Comparison of ENCODE assay signal across 8 cellular contexts in the genomic region with DNA sequence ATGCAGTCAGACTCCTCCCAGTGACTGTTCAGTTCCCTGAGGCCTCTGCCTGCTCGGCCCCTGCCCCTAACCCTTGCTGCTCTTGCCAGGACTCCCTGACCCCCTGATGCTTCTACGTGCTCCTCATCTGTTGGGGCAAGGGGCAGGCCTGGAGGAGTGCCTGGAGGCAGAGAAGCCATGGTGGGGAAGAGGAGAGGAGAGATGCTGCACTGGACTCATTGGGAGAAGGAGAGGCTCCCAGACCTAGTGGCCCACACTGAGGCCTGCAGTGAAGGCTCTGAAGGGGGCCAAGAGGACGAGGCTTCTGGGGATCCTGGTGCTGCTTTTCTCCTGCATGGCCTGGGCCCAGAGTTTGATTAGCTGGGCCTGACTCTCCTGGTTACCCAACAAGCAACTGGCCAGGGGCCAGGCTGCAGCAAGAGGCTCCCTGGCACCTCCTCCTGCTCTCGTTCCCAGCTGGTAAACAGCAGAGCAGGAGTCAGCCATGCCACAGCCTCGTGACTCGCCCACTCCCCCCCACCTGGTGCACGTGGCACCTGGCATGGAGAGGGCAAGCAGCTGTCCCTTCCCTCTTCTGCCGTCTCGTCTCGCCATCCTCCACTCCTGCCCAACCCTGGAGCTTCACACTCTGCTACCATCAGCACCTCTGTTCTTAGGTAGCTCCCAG. TPM values are rescaled to one million over a fixed set of nuclear protein-coding genes. Genes with fewer than 3 reads are reported as not detected.
A peak's percentile ranks its signal among the peaks of the same experiment; 100 is the strongest.
DNase-seq lines count a peak whose midpoint lies in the region; ATAC-seq and TF ChIP-seq lines count a peak whose summit lies in the region.
"Had no signal": no experiment of that assay in that cellular context is flagged by ENCODE, and none has a peak within 500 bp of the region (broad histone marks: within the 10 kb centered on the region; RNA-seq: fewer than 3 reads in every experiment).

No MANE protein-coding gene starts in this region.

- 29% methylated on average over 10 of the region's 10 CpGs for WGBS in GM23248 (ENCODE audit: low coverage in 1 of 2, low lambda C conversion rate in 2 of 2, missing lambda C conversion rate in 2 of 2), 2 experiments

- CTCF ChIA-PET in OCI-LY7 (lab: Charles Lee; ENCODE audit: unreplicated experiment): no interaction called here

- in situ Hi-C loops in GM23248 (cut with MboI): no loop called here

- H3K9me3 ChIP-seq in GM23248 (ENCODE audit: low read depth) (no peaks in the 10 kb centered on the region), OCI-LY7 (ENCODE audit: low read length) (no peaks in the 10 kb centered on the region), skeletal muscle tissue (ENCODE audit: control insufficient read depth in 3 of 3, low read length in 3 of 3) (no peaks in the 10 kb centered on the region)

- no peak overlapping the region for H2AFZ ChIP-seq in GM23248
- H2AFZ ChIP-seq in OCI-LY7 (ENCODE audit: low read length): 0 out of 2 replicates have a peak overlapping the region, but pooled peaks have one; percentile 5

- H3K4me3 ChIP-seq in GM23248 (no peak overlapping the region), OCI-LY7 (ENCODE audit: low read depth, low read length, poor library complexity, severe bottlenecking) (no peak overlapping the region), skeletal muscle tissue (ENCODE audit: low read length in 3 of 3) (peak overlapping the region; percentile 38 to 87 (median 85))

- H3K9me2 ChIP-seq in GM23248 (ENCODE audit: insufficient read depth) (no peaks in the 10 kb centered on the region), OCI-LY7 (ENCODE audit: insufficient read depth, low read length) (no peaks in the 10 kb centered on the region)

- POLR2A ChIA-PET in OCI-LY7 (lab: Charles Lee): no interaction called here

- H4K20me1 ChIP-seq in GM23248 (ENCODE audit: insufficient read depth) (no peaks in the 10 kb centered on the region), OCI-LY7 (ENCODE audit: insufficient read depth, low read length) (no peaks in the 10 kb centered on the region)

- ATAC-seq in GM18519 (IDR thresholded peaks at IDR 0.05; ENCODE audit: low FRiP score, unreplicated experiment): no peak
- no peak for ATAC-seq in GM21529 (IDR thresholded peaks at IDR 0.05; ENCODE audit: unreplicated experiment)

- H3K4me1 ChIP-seq in GM23248 (ENCODE audit: insufficient read depth): no peaks in the 10 kb centered on the region
- peaks cover 6% of the 10 kb centered on the region for H3K4me1 ChIP-seq in OCI-LY7 (ENCODE audit: insufficient read depth, low read length, poor library complexity, severe bottlenecking)
- H3K4me1 ChIP-seq in skeletal muscle tissue (ENCODE audit: control insufficient read depth in 3 of 3, insufficient read depth in 3 of 3, low read length in 3 of 3): peaks cover 41 to 69% (median 53%) of the 10 kb centered on the region in 3 donors

- no peak overlapping the region for H3K4me2 ChIP-seq in GM23248 (ENCODE audit: unreplicated experiment)
- H3K4me2 ChIP-seq in OCI-LY7 (ENCODE audit: low read length): no peak overlapping the region

- no TSS peak for BruUV-seq in OCI-LY7 (replicated peaks; lab: Mats Ljungman, UMichigan)

- no peaks in the 10 kb centered on the region for H3K79me2 ChIP-seq in GM23248 (ENCODE audit: insufficient read depth)
- no peaks in the 10 kb centered on the region for H3K79me2 ChIP-seq in OCI-LY7 (ENCODE audit: insufficient read depth, low read depth, low read length)

- intact Hi-C loops in OCI-LY7 (cut with micrococcal nuclease; ENCODE audit: unreplicated experiment) (loop anchor here (5.0 kb wide), 1 partner anchor 390 kb away; no protein-coding TSS in a partner anchor), posterior vena cava (cut with DNase I) (loop anchor here in 1 of 2 donors (5.0 kb wide), 1 partner anchor 1780 kb away; a partner anchor contains a TSS)

- DNase-seq in GM23248 (peak; percentile 88), OCI-LY7 (ENCODE audit: low spot score) (no peak), glomerular visceral epithelial cell (ENCODE audit: extremely low spot score) (peak; percentile 62), posterior vena cava (ENCODE audit: low spot score) (no peak)
- DNase-seq: activated naive CD8-positive, alpha-beta T cell treated with anti-CD3 and anti-CD28 coated beads, Interleukin-2, amount 10 ng/mL, durations not matched to agents 7 days and 5 days had no signal

- no peak overlapping the region for H3K27ac ChIP-seq in GM23248
- no peak overlapping the region for H3K27ac ChIP-seq in OCI-LY7 (ENCODE audit: low read depth, low read length, poor library complexity, severe bottlenecking)
- H3K27ac ChIP-seq in skeletal muscle tissue (ENCODE audit: low read depth, low read length): peak overlapping the region; percentile 96

- H3K27me3 ChIP-seq in GM23248 (replicated peaks; ENCODE audit: insufficient read depth) (no peaks in the 10 kb centered on the region; the same call in 1 of the 2 replicates), skeletal muscle tissue (ENCODE audit: control insufficient read depth in 3 of 3, insufficient read depth in 3 of 3, low read length in 3 of 3) (peaks cover 4 to 8% (median 5%) of the 10 kb centered on the region in 3 donors)

- H3F3A ChIP-seq in GM23248 (ENCODE audit: insufficient read depth): no peaks in the 10 kb centered on the region

- H3K36me3 ChIP-seq in GM23248 (ENCODE audit: low read depth) (no peaks in the 10 kb centered on the region), OCI-LY7 (ENCODE audit: insufficient read depth, low read length) (no peaks in the 10 kb centered on the region), skeletal muscle tissue (ENCODE audit: control insufficient read depth in 3 of 3, insufficient read depth in 3 of 3, low read length in 3 of 3) (peaks cover 4 to 7% (median 6%) of the 10 kb centered on the region in 3 donors)

- H3K9ac ChIP-seq in GM23248 (no peak overlapping the region), skeletal muscle tissue (ENCODE audit: low read depth in 1 of 3, low read length in 3 of 3) (peak overlapping the region; percentile 27 to 100 (median 40))

- no peak for TF ChIP-seq CTCF in OCI-LY7 (conservative IDR thresholded peaks at IDR 0.05; ENCODE audit: low read length)

RNA-seq across cellular contexts. Expression of a gene that starts 0.8 kb away (rescaled TPM):
- total RNA-seq in GM23248 (2014; rRNA removed; shearing (Covaris generic)): not detected in 2 replicates
- polyA plus RNA-seq in GM23248 (2016; fragmentation: Nextera tagmentation; extraction: Ambion mirVana): not detected in 2 replicates
- total RNA-seq in OCI-LY7 (2014; rRNA removed; shearing (Covaris generic)): not detected in 2 replicates
- total RNA-seq in OCI-LY7 (2022) (not detected in 2 replicates), skeletal muscle tissue (8.9 TPM), posterior vena cava (not detected)

RNA-seq across cellular contexts. Expression of a gene that starts 7.2 kb away (rescaled TPM):
- 0.13 TPM in 1 of 2 replicates, not detected in the other for total RNA-seq in GM23248 (2014; rRNA removed; shearing (Covaris generic))
- polyA plus RNA-seq in GM23248 (2016; fragmentation: Nextera tagmentation; extraction: Ambion mirVana): 0.14 and 0.16 TPM in 2 replicates
- total RNA-seq in OCI-LY7 (2014; rRNA removed; shearing (Covaris generic)): not detected in 2 replicates
- total RNA-seq in OCI-LY7 (2022) (not detected in 2 replicates), skeletal muscle tissue (not detected), posterior vena cava (not detected)

RNA-seq across cellular contexts. Expression of a gene that starts 21.1 kb away (rescaled TPM):
- total RNA-seq in GM23248 (2014; rRNA removed; shearing (Covaris generic)): not detected in 2 replicates
- not detected in 2 replicates for polyA plus RNA-seq in GM23248 (2016; fragmentation: Nextera tagmentation; extraction: Ambion mirVana)
- total RNA-seq in OCI-LY7 (2014; rRNA removed; shearing (Covaris generic)): not detected in 2 replicates
- total RNA-seq in OCI-LY7 (2022): not detected in 2 replicates
- not detected for total RNA-seq in skeletal muscle tissue
- not detected for total RNA-seq in posterior vena cava
- total RNA-seq: activated naive CD8-positive, alpha-beta T cell treated with anti-CD3 and anti-CD28 coated beads, Interleukin-2, amount 10 ng/mL, durations not matched to agents 7 days and 5 days had no signal

RNA-seq across cellular contexts. Expression of a gene that starts 27.2 kb away (rescaled TPM):
- not detected in 2 replicates for total RNA-seq in GM23248 (2014; rRNA removed; shearing (Covaris generic))
- not detected in 2 replicates for polyA plus RNA-seq in GM23248 (2016; fragmentation: Nextera tagmentation; extraction: Ambion mirVana)
- total RNA-seq in OCI-LY7 (2014; rRNA removed; shearing (Covaris generic)): not detected in 2 replicates
- total RNA-seq in OCI-LY7 (2022): not detected in 2 replicates
- total RNA-seq in skeletal muscle tissue: under 0.01 TPM
- not detected for total RNA-seq in posterior vena cava

RNA-seq across cellular contexts. Expression of a gene that starts 42.2 kb away (rescaled TPM):
- total RNA-seq in GM23248 (2014; rRNA removed; shearing (Covaris generic)): 0.38 and 3.6 TPM in 2 replicates
- 1.9 and 2.2 TPM in 2 replicates for polyA plus RNA-seq in GM23248 (2016; fragmentation: Nextera tagmentation; extraction: Ambion mirVana)
- total RNA-seq in OCI-LY7 (2014; rRNA removed; shearing (Covaris generic)): 7.2 and 10.2 TPM in 2 replicates
- total RNA-seq in OCI-LY7 (2022) (21.1 and 22.8 TPM in 2 replicates), skeletal muscle tissue (4.7 TPM), posterior vena cava (1 to 10 TPM; 4.7 to 5.1 TPM)

Comparison
In these comparisons a context has a peak if more than half of its experiments do, and no peak if none do; other contexts are left out.
1. DNase-seq: peak in GM23248 (single experiment) and glomerular visceral epithelial cell (single experiment); none in OCI-LY7 (single experiment) and posterior vena cava (single experiment).
2. H3K4me3 ChIP-seq: peak in skeletal muscle tissue (3 of 3); none in GM23248 (single experiment) and OCI-LY7 (single experiment).